ENCODE assay signal across 7 cellular contexts in genomic region chr5:145697251-145698016, GRCh38.
DNase-seq lines count a peak whose midpoint lies in the region; ATAC-seq and TF ChIP-seq lines count a peak whose summit lies in the region.

No MANE protein-coding gene starts in this region.

- H3K9me3 ChIP-seq in Karpas-422 (ENCODE audit: low read length) = no peaks in the 10 kb centered on the region

- no peak overlapping the region for H3K4me2 ChIP-seq in Karpas-422 (ENCODE audit: low read depth, low read length, poor library complexity, severe bottlenecking)

- H3K27ac Mint-ChIP-seq in nephron progenitor cell = no peak overlapping the region

- H3K79me2 ChIP-seq in Karpas-422 (ENCODE audit: low read length) = no peaks in the 10 kb centered on the region

- H3K4me3 ChIP-seq in Karpas-422 (ENCODE audit: low read length) (no peak overlapping the region), brain microvascular endothelial cell (ENCODE audit: low read depth, low read length) (no peak overlapping the region)

- no peak overlapping the region for H3K4me3 Mint-ChIP-seq in nephron progenitor cell

- no peaks in the 10 kb centered on the region for H3K9me2 ChIP-seq in Karpas-422 (replicated peaks; ENCODE audit: insufficient read depth, low read length)

- H3K9ac ChIP-seq in Karpas-422 (ENCODE audit: low read length) = no peak overlapping the region

- DNase-seq in GM03348 (ENCODE audit: low spot score) (peak; percentile 15), Karpas-422 (peak; percentile 80), brain microvascular endothelial cell (peak; percentile 54), nephron progenitor cell (peak; percentile 5), cerebellum (ENCODE audit: low spot score) (no peak), NCI-H1930 (lab: John Stamatoyannopoulos, UW) (no peak)

- peaks cover 8% of the 10 kb centered on the region for H3K27me3 Mint-ChIP-seq in nephron progenitor cell (ENCODE audit: low read depth, poor library complexity)

- no peaks in the 10 kb centered on the region for H3K9me3 Mint-ChIP-seq in nephron progenitor cell

- H2AFZ ChIP-seq in Karpas-422 (ENCODE audit: low read length) = no peak overlapping the region

- TF ChIP-seq CTCF in brain microvascular endothelial cell (IDR thresholded peaks at IDR 0.05; ENCODE audit: low read depth, low read length, missing control alignments) = peak; percentile 83
- peak; percentile 31 for TF ChIP-seq CTCF in nephron progenitor cell (IDR thresholded peaks at IDR 0.05)

- no peaks in the 10 kb centered on the region for H3K4me1 Mint-ChIP-seq in nephron progenitor cell

- peak; percentile 76 for ATAC-seq in GM21381 (IDR thresholded peaks at IDR 0.05; ENCODE audit: unreplicated experiment)

- H3K36me3 ChIP-seq in Karpas-422 (ENCODE audit: insufficient read depth, low read length) (no peaks in the 10 kb centered on the region), brain microvascular endothelial cell (replicated peaks) (no peaks in the 10 kb centered on the region)

- no peaks in the 10 kb centered on the region for H3K36me3 Mint-ChIP-seq in nephron progenitor cell (ENCODE audit: low read depth)

- no peaks in the 10 kb centered on the region for H4K20me1 ChIP-seq in Karpas-422 (ENCODE audit: insufficient read depth, low read depth, low read length)

- no peak overlapping the region for H3K27ac ChIP-seq in Karpas-422 (ENCODE audit: low read length)
- H3K27ac ChIP-seq in brain microvascular endothelial cell = no peak overlapping the region

- H3K27me3 ChIP-seq in Karpas-422 (ENCODE audit: low read length) (no peaks in the 10 kb centered on the region), brain microvascular endothelial cell (replicated peaks) (no peaks in the 10 kb centered on the region)

- in situ Hi-C loops in brain microvascular endothelial cell (cut with HindIII; ENCODE audit: low pct_ligation_motif_present, low sequenced_read_pairs) = no loop called here

- H3K4me1 ChIP-seq in Karpas-422 (ENCODE audit: low read length) = no peaks in the 10 kb centered on the region

Comparison
In these comparisons a context has a peak if more than half of its experiments do, and no peak if none do; other contexts are left out.
1. DNase-seq: peak in GM03348 (single experiment), Karpas-422 (single experiment), brain microvascular endothelial cell (single experiment) and nephron progenitor cell (single experiment); none in cerebellum (single experiment) and NCI-H1930 (0 of 2).